Comparison of ENCODE assay signal across 15 cellular contexts in genomic region chr14:49019467-49020100, GRCh38.
DNase-seq lines count a peak whose midpoint lies in the region; ATAC-seq and TF ChIP-seq lines count a peak whose summit lies in the region.
"Had no signal": no experiment of that assay in that cellular context is flagged by ENCODE, and none has a peak within 500 bp of the region (broad histone marks: within the 10 kb centered on the region; RNA-seq: fewer than 3 reads in every experiment).

No MANE protein-coding gene starts in this region.

- no peaks in the 10 kb centered on the region for H3K4me1 ChIP-seq in neural progenitor cell

- H3K4me3 ChIP-seq in neural progenitor cell: no peak overlapping the region

- peak; percentile 61 for DNase-seq in germinal center (ENCODE audit: low spot score)
- DNase-seq in NCI-H2196 treated with DMSO at 0.1 percent for 48 hours (lab: John Stamatoyannopoulos, UW; ENCODE audit: unreplicated experiment): no peak
- DNase-seq in head of caudate nucleus: no peak
- no peak for DNase-seq in neural progenitor cell (ENCODE audit: low spot score)
- DNase-seq in UCSD-AML1 (lab: John Stamatoyannopoulos, UW; ENCODE audit: unreplicated experiment): no peak
- DNase-seq: activated naive CD4-positive, alpha-beta T cell treated with anti-CD3 and anti-CD28 coated beads, Interleukin-2, amount 50 U/mL, for 16 hours; DND-41; NCI-H510A treated with DMSO at 0.1 percent for 48 hours; right cardiac atrium; stimulated activated CD4-positive, alpha-beta T cell treated with anti-CD3 and anti-CD28 coated beads, Interleukin-4, amount 100 ng/mL, for 24 hours had no signal

- no peaks in the 10 kb centered on the region for H3K79me2 ChIP-seq in neural progenitor cell (ENCODE audit: low read depth)

- H3K9ac ChIP-seq in neural progenitor cell: no peak overlapping the region

- no peaks in the 10 kb centered on the region for H3K4me1 Mint-ChIP-seq in neural progenitor cell

- H3K27me3 Mint-ChIP-seq in neural progenitor cell (ENCODE audit: insufficient read depth, low read depth): peaks cover 3% of the 10 kb centered on the region
- H3K27me3 Mint-ChIP-seq: naive thymus-derived CD8-positive, alpha-beta T cell; stimulated activated naive CD8-positive, alpha-beta T cell treated with anti-CD3 and anti-CD28 coated beads, Interleukin-15, Interleukin-2, amounts not matched to agents 100 ng/mL and 50 ng/mL, for 24 hours had no signal

- ATAC-seq in GM18858 (IDR thresholded peaks at IDR 0.05; ENCODE audit: unreplicated experiment) (peak; percentile 49), GM21737 (IDR thresholded peaks at IDR 0.05; ENCODE audit: unreplicated experiment) (peak; percentile 64), HG03520 (IDR thresholded peaks at IDR 0.05; ENCODE audit: unreplicated experiment) (peak; percentile 55)
- ATAC-seq: right cardiac atrium had no signal

- H3K36me3 ChIP-seq in neural progenitor cell: no peaks in the 10 kb centered on the region

- no peaks in the 10 kb centered on the region for H4K20me1 ChIP-seq in neural progenitor cell (ENCODE audit: low read depth)

- no peaks in the 10 kb centered on the region for H3K36me3 Mint-ChIP-seq in neural progenitor cell
- H3K36me3 Mint-ChIP-seq: naive thymus-derived CD8-positive, alpha-beta T cell had no signal

- no peak for TF ChIP-seq CTCF in neural progenitor cell (IDR thresholded peaks at IDR 0.05)

- no peak overlapping the region for H2AFZ ChIP-seq in neural progenitor cell (replicated peaks)

- H3K27ac Mint-ChIP-seq in neural progenitor cell: no peak overlapping the region
- H3K27ac Mint-ChIP-seq: stimulated activated naive CD8-positive, alpha-beta T cell treated with anti-CD3 and anti-CD28 coated beads, Interleukin-15, Interleukin-2, amounts not matched to agents 100 ng/mL and 50 ng/mL, for 24 hours had no signal

- H3K9me3 Mint-ChIP-seq in neural progenitor cell: no peaks in the 10 kb centered on the region
- H3K9me3 Mint-ChIP-seq: stimulated activated naive CD8-positive, alpha-beta T cell treated with anti-CD3 and anti-CD28 coated beads, Interleukin-15, Interleukin-2, amounts not matched to agents 100 ng/mL and 50 ng/mL, for 24 hours had no signal

- H3K9me3 ChIP-seq in neural progenitor cell (ENCODE audit: low read depth): no peaks in the 10 kb centered on the region

- no peak overlapping the region for H3K4me2 ChIP-seq in neural progenitor cell

- intact Hi-C loops in head of caudate nucleus (cut with DNase I): no loop called here

- no peaks in the 10 kb centered on the region for H3K27me3 ChIP-seq in neural progenitor cell

- H3F3A ChIP-seq in neural progenitor cell (ENCODE audit: low read depth): no peaks in the 10 kb centered on the region

- H3K4me3 Mint-ChIP-seq in neural progenitor cell: no peak overlapping the region
- H3K4me3 Mint-ChIP-seq: stimulated activated naive CD8-positive, alpha-beta T cell treated with anti-CD3 and anti-CD28 coated beads, Interleukin-15, Interleukin-2, amounts not matched to agents 100 ng/mL and 50 ng/mL, for 24 hours had no signal

- no peak overlapping the region for H3K27ac ChIP-seq in neural progenitor cell
